Comparison of ENCODE assay signal across 15 cellular contexts in genomic region chr4:6032249-6033244, GRCh38. TPM values are rescaled to one million over a fixed set of nuclear protein-coding genes. Genes with fewer than 3 reads are reported as not detected.
DNase-seq lines count a peak whose midpoint lies in the region; ATAC-seq and TF ChIP-seq lines count a peak whose summit lies in the region.
"Had no signal": no experiment of that assay in that cellular context is flagged by ENCODE, and none has a peak within 500 bp of the region (broad histone marks: within the 10 kb centered on the region; RNA-seq: fewer than 3 reads in every experiment).

No MANE protein-coding gene starts in this region.

- no peaks in the 10 kb centered on the region for H3K9me3 Mint-ChIP-seq in CD8-positive, alpha-beta T cell
- H3K9me3 Mint-ChIP-seq: activated T-helper 17 cell treated with anti-CD3 and anti-CD28 coated beads, Interleukin-2, amount 50 U/mL, for 72 hours had no signal

- in situ Hi-C loops in GM13976 (cut with MboI; ENCODE audit: low sequenced_read_pairs, unreplicated experiment): no loop called here

- peak; percentile 64 for DNase-seq in A172 (ENCODE audit: low spot score)
- peak; percentile 97 for DNase-seq in NCI-H1092 (lab: John Stamatoyannopoulos, UW)
- peak in 43 of 58 donors; percentile 11 to 83 (median 49) for DNase-seq in anterior cingulate cortex (lab: John Stamatoyannopoulos, UW)
- peak; percentile 75 for DNase-seq in left lobe of liver (ENCODE audit: low spot score)
- no peak for DNase-seq in GM13976 (ENCODE audit: low spot score)
- no peak for DNase-seq in CD8-positive, alpha-beta T cell
- no peak for DNase-seq in effector CD4-positive, alpha-beta T cell
- DNase-seq in GM10266 (ENCODE audit: extremely low spot score): no peak
- DNase-seq: activated CD4-positive, CD25-positive, alpha-beta regulatory T cell; central memory CD4-positive, alpha-beta T cell; H7 had no signal

- no peak overlapping the region for H3K27ac ChIP-seq in CD8-positive, alpha-beta T cell (ENCODE audit: low read depth, low read length)

- H3K4me3 ChIP-seq in CD8-positive, alpha-beta T cell (ENCODE audit: low read depth, low read length): no peak overlapping the region
- H3K4me3 ChIP-seq: lung had no signal

- no peaks in the 10 kb centered on the region for H3K4me1 ChIP-seq in CD8-positive, alpha-beta T cell (ENCODE audit: insufficient read depth, low read length)

- H3K27me3 Mint-ChIP-seq in CD8-positive, alpha-beta T cell (ENCODE audit: low read depth): no peaks in the 10 kb centered on the region
- H3K27me3 Mint-ChIP-seq: activated T-helper 17 cell treated with anti-CD3 and anti-CD28 coated beads, Interleukin-2, amount 50 U/mL, for 72 hours had no signal

- H3K36me3 ChIP-seq in CD8-positive, alpha-beta T cell (ENCODE audit: insufficient read depth, low read length): no peaks in the 10 kb centered on the region

- no peaks in the 10 kb centered on the region for H3K36me3 Mint-ChIP-seq in CD8-positive, alpha-beta T cell

- H3K9me3 ChIP-seq in CD8-positive, alpha-beta T cell (ENCODE audit: low read length): no peaks in the 10 kb centered on the region

- POLR2A ChIA-PET in CD8-positive, alpha-beta T cell (lab: Charles Lee): no interaction called here

- CTCF ChIA-PET in CD8-positive, alpha-beta T cell (lab: Charles Lee): no interaction called here

- TF ChIP-seq CTCF in GM13976 (IDR thresholded peaks at IDR 0.05; ENCODE audit: borderline replicate concordance, control extremely low read depth, extremely low read depth, insufficient read depth, missing control alignments) (no peak), GM10266 (IDR thresholded peaks at IDR 0.05; ENCODE audit: control insufficient read depth, insufficient read depth, low read depth, missing control alignments) (no peak)
- no peak for TF ChIP-seq CTCF in CD8-positive, alpha-beta T cell (IDR thresholded peaks at IDR 0.05)

- H3K27me3 ChIP-seq in CD8-positive, alpha-beta T cell (ENCODE audit: insufficient read depth, low read length): no peaks in the 10 kb centered on the region

- H3K27ac Mint-ChIP-seq in CD8-positive, alpha-beta T cell: no peak overlapping the region
- H3K27ac Mint-ChIP-seq: activated T-helper 17 cell treated with anti-CD3 and anti-CD28 coated beads, Interleukin-2, amount 50 U/mL, for 72 hours had no signal

- H3K4me1 Mint-ChIP-seq in CD8-positive, alpha-beta T cell (ENCODE audit: low read depth): no peaks in the 10 kb centered on the region
- H3K4me1 Mint-ChIP-seq: activated T-helper 17 cell treated with anti-CD3 and anti-CD28 coated beads, Interleukin-2, amount 50 U/mL, for 72 hours had no signal

- peak; percentile 97 for ATAC-seq in left lobe of liver
- no peak for ATAC-seq in CD8-positive, alpha-beta T cell
- ATAC-seq: activated T-helper 17 cell treated with anti-CD3 and anti-CD28 coated beads, Interleukin-2, amount 50 U/mL, for 72 hours; right cardiac atrium; Right ventricle myocardium inferior had no signal

- H3K4me3 Mint-ChIP-seq in CD8-positive, alpha-beta T cell: no peak overlapping the region
- H3K4me3 Mint-ChIP-seq: activated T-helper 17 cell treated with anti-CD3 and anti-CD28 coated beads, Interleukin-2, amount 50 U/mL, for 72 hours had no signal

- intact Hi-C loops in CD8-positive, alpha-beta T cell (cut with DNase I, micrococcal nuclease): no loop called here

RNA-seq across cellular contexts. Expression of gene C4orf50, which starts 14.3 kb away (rescaled TPM):
- under 0.01 and 0.12 TPM in 2 replicates for total RNA-seq in A172 (2014; rRNA removed; shearing (Covaris generic))
- not detected for total RNA-seq in left lobe of liver
- under 1 TPM; 0.22 to 0.27 TPM for total RNA-seq in CD8-positive, alpha-beta T cell
- total RNA-seq: Right ventricle myocardium inferior had no signal

Comparison
In these comparisons a context has a peak if more than half of its experiments do, and no peak if none do; other contexts are left out.
1. DNase-seq: peak in A172 (single experiment), NCI-H1092 (single experiment), anterior cingulate cortex (43 of 58) and left lobe of liver (single experiment); none in GM13976 (single experiment), CD8-positive, alpha-beta T cell (0 of 7), effector CD4-positive, alpha-beta T cell (single experiment) and GM10266 (single experiment).